1 cellular context compared by ENCODE assay signal in genomic region chr20:14335122-14335521, GRCh38.
A peak's percentile ranks its signal among the peaks of the same experiment; 100 is the strongest.
TF ChIP-seq lines count a peak whose summit lies in the region.

No MANE protein-coding gene starts in this region.

TF ChIP-seq in GM12878, 131 proteins besides CTCF, POLR2A, EP300 and RAD21:
- TF ChIP-seq YBX1 (IDR thresholded peaks at IDR 0.05) (no peak), SP1 (IDR thresholded peaks at IDR 0.05; ENCODE audit: low read depth, low read length) (no peak), KLF5 (IDR thresholded peaks at IDR 0.05; ENCODE audit: partially characterized antibody) (no peak), MTA2 (IDR thresholded peaks at IDR 0.05; ENCODE audit: low read depth) (peak; percentile 59), ATF7 (IDR thresholded peaks at IDR 0.05; ENCODE audit: low read depth) (no peak), TCF12 (IDR thresholded peaks at IDR 0.05; ENCODE audit: low read depth, low read length) (no peak)
- TF ChIP-seq, protein P1, sequence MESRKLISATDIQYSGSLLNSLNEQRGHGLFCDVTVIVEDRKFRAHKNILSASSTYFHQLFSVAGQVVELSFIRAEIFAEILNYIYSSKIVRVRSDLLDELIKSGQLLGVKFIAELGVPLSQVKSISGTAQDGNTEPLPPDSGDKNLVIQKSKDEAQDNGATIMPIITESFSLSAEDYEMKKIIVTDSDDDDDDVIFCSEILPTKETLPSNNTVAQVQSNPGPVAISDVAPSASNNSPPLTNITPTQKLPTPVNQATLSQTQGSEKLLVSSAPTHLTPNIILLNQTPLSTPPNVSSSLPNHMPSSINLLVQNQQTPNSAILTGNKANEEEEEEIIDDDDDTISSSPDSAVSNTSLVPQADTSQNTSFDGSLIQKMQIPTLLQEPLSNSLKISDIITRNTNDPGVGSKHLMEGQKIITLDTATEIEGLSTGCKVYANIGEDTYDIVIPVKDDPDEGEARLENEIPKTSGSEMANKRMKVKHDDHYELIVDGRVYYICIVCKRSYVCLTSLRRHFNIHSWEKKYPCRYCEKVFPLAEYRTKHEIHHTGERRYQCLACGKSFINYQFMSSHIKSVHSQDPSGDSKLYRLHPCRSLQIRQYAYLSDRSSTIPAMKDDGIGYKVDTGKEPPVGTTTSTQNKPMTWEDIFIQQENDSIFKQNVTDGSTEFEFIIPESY (IDR thresholded peaks at IDR 0.05): no peak
